16 cellular contexts compared by ENCODE assay signal in genomic region chr7:159198016-159198724, GRCh38. TPM values are rescaled to one million over a fixed set of nuclear protein-coding genes. Genes with fewer than 3 reads are reported as not detected.
DNase-seq lines count a peak whose midpoint lies in the region; ATAC-seq and TF ChIP-seq lines count a peak whose summit lies in the region.
"Had no signal": no experiment of that assay in that cellular context is flagged by ENCODE, and none has a peak within 500 bp of the region (broad histone marks: within the 10 kb centered on the region; RNA-seq: fewer than 3 reads in every experiment).

No MANE protein-coding gene starts in this region.

- no peaks in the 10 kb centered on the region for H3K79me1 ChIP-seq in IMR-90 (ENCODE audit: low read depth in 1 of 2, low read length in 2 of 2)

- ATAC-seq in IMR-90 (ENCODE audit: low read depth), result no peak

- H3K4me3 ChIP-seq in IMR-90 (ENCODE audit: insufficient read depth, low read depth, low read length), result no peak overlapping the region
- H3K4me3 ChIP-seq: ovary, thoracic aorta had no signal

- peak overlapping the region; percentile 93 for H3K27ac Mint-ChIP-seq in T-helper 1 cell treated with Interleukin-12 subunit alpha and Interleukin-12 subunit beta and Interleukin-4 antibody, amounts not matched to agents 30 μg/mL and 1 μg/mL, for 36 hours
- peak overlapping the region; percentile 88 for H3K27ac Mint-ChIP-seq in activated naive CD8-positive, alpha-beta T cell
- peak overlapping the region; percentile 6 for H3K27ac Mint-ChIP-seq in neural crest cell (ENCODE audit: unreplicated experiment)

- WGBS in IMR-90 (ENCODE audit: extremely low coverage in 2 of 2, insufficient read length in 1 of 2), 2 experiments, result no CpG with 5 or more reads among the region's 15 CpGs

- no peaks in the 10 kb centered on the region for H3K36me3 Mint-ChIP-seq in T-helper 1 cell treated with Interleukin-12 subunit alpha and Interleukin-12 subunit beta and Interleukin-4 antibody, amounts not matched to agents 30 μg/mL and 1 μg/mL, for 36 hours (ENCODE audit: low read depth)
- no peaks in the 10 kb centered on the region for H3K36me3 Mint-ChIP-seq in activated naive CD8-positive, alpha-beta T cell
- H3K36me3 Mint-ChIP-seq in neural crest cell (ENCODE audit: low read depth), result no peaks in the 10 kb centered on the region

- H2BK5ac ChIP-seq in IMR-90 (ENCODE audit: low read depth, low read length, poor library complexity, severe bottlenecking), result no peak overlapping the region

- peaks cover 27% of the 10 kb centered on the region for H3K4me1 Mint-ChIP-seq in T-helper 1 cell treated with Interleukin-12 subunit alpha and Interleukin-12 subunit beta and Interleukin-4 antibody, amounts not matched to agents 30 μg/mL and 1 μg/mL, for 36 hours (ENCODE audit: low read depth)
- peaks cover 32% of the 10 kb centered on the region for H3K4me1 Mint-ChIP-seq in activated naive CD8-positive, alpha-beta T cell (ENCODE audit: low read depth)
- H3K4me1 Mint-ChIP-seq in neural crest cell, result peaks cover 4% of the 10 kb centered on the region

- H2BK120ac ChIP-seq in IMR-90 (ENCODE audit: low read depth, low read length), result no peak overlapping the region

- H3K18ac ChIP-seq in IMR-90 (ENCODE audit: low read depth, low read length), result no peak overlapping the region

- no peak overlapping the region for H3K9ac ChIP-seq in IMR-90 (ENCODE audit: low read depth, low read length)

- H3K4ac ChIP-seq in IMR-90 (ENCODE audit: low read depth, low read length), result no peak overlapping the region

- DNase-seq in T-helper 1 cell (no peak), IMR-90 (no peak), neural crest cell (ENCODE audit: low read depth, low spot score) (no peak), HK-2 (ENCODE audit: unreplicated experiment) (no peak), DMS53 (lab: John Stamatoyannopoulos, UW) (no peak), NK-92 (lab: John Stamatoyannopoulos, UW; ENCODE audit: unreplicated experiment) (no peak)
- DNase-seq: amniotic stem cell, C1 segment of cervical spinal cord, hypothalamus, ovary had no signal

- no TSS peak for BruUV-seq in IMR-90 (replicated peaks; lab: Mats Ljungman, UMichigan)

- no peak overlapping the region for H2BK15ac ChIP-seq in IMR-90 (ENCODE audit: low read depth, low read length)

- no peak overlapping the region for H4K8ac ChIP-seq in IMR-90 (ENCODE audit: low read depth in 2 of 2, low read length in 2 of 2)

- intact Hi-C loops in IMR-90 (cut with micrococcal nuclease), result no loop called here

- H3K14ac ChIP-seq in IMR-90 (replicated peaks; ENCODE audit: low read depth, low read length), result no peak overlapping the region

- no peak overlapping the region for H4K91ac ChIP-seq in IMR-90 (ENCODE audit: insufficient read depth, low read depth, low read length)

- no peaks in the 10 kb centered on the region for H3K36me3 ChIP-seq in IMR-90 (ENCODE audit: control insufficient read depth, insufficient read depth, low read length)
- H3K36me3 ChIP-seq: ovary, thoracic aorta had no signal

- POLR2A ChIA-PET in IMR-90 (lab: Charles Lee; ENCODE audit: unreplicated experiment), result no interaction called here

- H3K4me3 Mint-ChIP-seq in T-helper 1 cell treated with Interleukin-12 subunit alpha and Interleukin-12 subunit beta and Interleukin-4 antibody, amounts not matched to agents 30 μg/mL and 1 μg/mL, for 36 hours, result peak overlapping the region; percentile 77
- peak overlapping the region; percentile 74 for H3K4me3 Mint-ChIP-seq in activated naive CD8-positive, alpha-beta T cell
- H3K4me3 Mint-ChIP-seq in neural crest cell, result no peak overlapping the region

- H2AK9ac ChIP-seq in IMR-90 (replicated peaks; ENCODE audit: low read depth, low read length, poor library complexity), result peak overlapping the region; percentile 42

- dilution Hi-C loops in IMR-90 (cut with HindIII; ENCODE audit: low sequenced_read_pairs, unreplicated experiment), result no loop called here

- H2BK20ac ChIP-seq in IMR-90 (ENCODE audit: low read depth, low read length), result no peak overlapping the region

- H3K27ac ChIP-seq in IMR-90 (ENCODE audit: insufficient read depth, low read length), result no peak overlapping the region
- H3K27ac ChIP-seq: 22Rv1, thoracic aorta had no signal

- TF ChIP-seq POLR2A in IMR-90 (IDR thresholded peaks at IDR 0.05; ENCODE audit: low read depth, low read length), result no peak

- no peak for TF ChIP-seq RAD21 in IMR-90 (IDR thresholded peaks at IDR 0.05; ENCODE audit: low read length)

- CTCF ChIA-PET in IMR-90 (lab: Yijun Ruan, JAX), result interaction anchor here (0.6 kb wide), 1 partner anchor 18 kb away, joined by 3 read pairs; no protein-coding TSS in a partner anchor

- H4K20me1 ChIP-seq in IMR-90 (ENCODE audit: insufficient read depth, low read length), result no peaks in the 10 kb centered on the region

- H3K56ac ChIP-seq in IMR-90 (ENCODE audit: extremely low read depth, insufficient read depth, low read length), result no peak overlapping the region

- no peaks in the 10 kb centered on the region for H3K27me3 Mint-ChIP-seq in T-helper 1 cell treated with Interleukin-12 subunit alpha and Interleukin-12 subunit beta and Interleukin-4 antibody, amounts not matched to agents 30 μg/mL and 1 μg/mL, for 36 hours (ENCODE audit: low read depth)
- no peaks in the 10 kb centered on the region for H3K27me3 Mint-ChIP-seq in activated naive CD8-positive, alpha-beta T cell
- H3K27me3 Mint-ChIP-seq in neural crest cell (ENCODE audit: low read depth), result peaks cover 26% of the 10 kb centered on the region

- TF ChIP-seq CTCF in IMR-90 (conservative IDR thresholded peaks at IDR 0.05; ENCODE audit: low read depth, low read length) (no peak), neural crest cell (conservative IDR thresholded peaks at IDR 0.05) (no peak)

- no peaks in the 10 kb centered on the region for H3K9me1 ChIP-seq in IMR-90 (ENCODE audit: insufficient read depth, low read length)

- no peaks in the 10 kb centered on the region for H3K9me3 Mint-ChIP-seq in T-helper 1 cell treated with Interleukin-12 subunit alpha and Interleukin-12 subunit beta and Interleukin-4 antibody, amounts not matched to agents 30 μg/mL and 1 μg/mL, for 36 hours
- H3K9me3 Mint-ChIP-seq in activated naive CD8-positive, alpha-beta T cell (ENCODE audit: low read depth), result no peaks in the 10 kb centered on the region
- H3K9me3 Mint-ChIP-seq in neural crest cell, result no peaks in the 10 kb centered on the region

- no peaks in the 10 kb centered on the region for H3K4me1 ChIP-seq in IMR-90 (ENCODE audit: control insufficient read depth, insufficient read depth, low read length)

- H3K4me2 ChIP-seq in IMR-90 (ENCODE audit: low read depth, low read length), result no peak overlapping the region

- in situ Hi-C loops in IMR-90 (cut with MboI; ENCODE audit: low sequenced_read_pairs), result no loop called here

- no peak overlapping the region for H2AK5ac ChIP-seq in IMR-90 (ENCODE audit: low read depth, low read length)

- H4K5ac ChIP-seq in IMR-90 (ENCODE audit: low read depth, low read length), result no peak overlapping the region

- H3K27me3 ChIP-seq in IMR-90 (ENCODE audit: control insufficient read depth, insufficient read depth, low read length), result no peaks in the 10 kb centered on the region
- H3K27me3 ChIP-seq: ovary had no signal

- no peak overlapping the region for H2AFZ ChIP-seq in IMR-90 (replicated peaks; ENCODE audit: low read length, poor library complexity)

- peaks cover 23% of the 10 kb centered on the region for H3K9me3 ChIP-seq in IMR-90 (ENCODE audit: control insufficient read depth, insufficient read depth, low read length)
- H3K9me3 ChIP-seq: ovary, thoracic aorta had no signal

- H3K23ac ChIP-seq in IMR-90 (ENCODE audit: low read depth, low read length), result no peak overlapping the region

TF ChIP-seq in IMR-90, 13 proteins besides CTCF, POLR2A, EP300 and RAD21:
- TF ChIP-seq MAFK (IDR thresholded peaks at IDR 0.05; ENCODE audit: low read depth, low read length) (no peak), BHLHE40 (IDR thresholded peaks at IDR 0.05; ENCODE audit: low read depth, low read length) (no peak), SMC3 (IDR thresholded peaks at IDR 0.05; ENCODE audit: low read depth, low read length) (no peak), FOS (IDR thresholded peaks at IDR 0.05; ENCODE audit: low read depth, low read length) (no peak), MAZ (IDR thresholded peaks at IDR 0.05; ENCODE audit: borderline replicate concordance, low read depth, low read length) (no peak), CEBPB (IDR thresholded peaks at IDR 0.05; ENCODE audit: low read depth, low read length) (no peak), USF2 (IDR thresholded peaks at IDR 0.05; ENCODE audit: low read depth, low read length) (no peak)
- TF ChIP-seq, protein P1, sequence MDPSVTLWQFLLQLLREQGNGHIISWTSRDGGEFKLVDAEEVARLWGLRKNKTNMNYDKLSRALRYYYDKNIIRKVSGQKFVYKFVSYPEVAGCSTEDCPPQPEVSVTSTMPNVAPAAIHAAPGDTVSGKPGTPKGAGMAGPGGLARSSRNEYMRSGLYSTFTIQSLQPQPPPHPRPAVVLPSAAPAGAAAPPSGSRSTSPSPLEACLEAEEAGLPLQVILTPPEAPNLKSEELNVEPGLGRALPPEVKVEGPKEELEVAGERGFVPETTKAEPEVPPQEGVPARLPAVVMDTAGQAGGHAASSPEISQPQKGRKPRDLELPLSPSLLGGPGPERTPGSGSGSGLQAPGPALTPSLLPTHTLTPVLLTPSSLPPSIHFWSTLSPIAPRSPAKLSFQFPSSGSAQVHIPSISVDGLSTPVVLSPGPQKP (IDR thresholded peaks at IDR 0.05; ENCODE audit: borderline replicate concordance, low read depth, low read length), result no peak
TF ChIP-seq in IMR-90: peak in this region for 0.

RNA-seq across cellular contexts. Expression of gene VIPR2, which starts 53.5 kb away (rescaled TPM):
- total RNA-seq in IMR-90 (2012; rRNA removed), result not detected in 2 replicates
- polyA plus RNA-seq in IMR-90 (2012; rRNA removed), result not detected in 2 replicates
- polyA plus RNA-seq in IMR-90 (2012; cell fraction: cytosol; rRNA removed), result not detected in 2 replicates
- polyA plus RNA-seq in IMR-90 (2012; cell fraction: nucleus; rRNA removed; ENCODE audit: low replicate concordance), result not detected in 2 replicates
- 0.09 and 0.16 TPM in 2 replicates for total RNA-seq in neural crest cell
- total RNA-seq: HT1080, SK-MEL-5 had no signal

Comparison
In these comparisons a context has a peak if more than half of its experiments do, and no peak if none do; other contexts are left out.
1. H3K27ac Mint-ChIP-seq: peak in every context shown above with its lines; median percentile 93 in T-helper 1 cell treated with Interleukin-12 subunit alpha and Interleukin-12 subunit beta and Interleukin-4 antibody, amounts not matched to agents 30 μg/mL and 1 μg/mL, for 36 hours; 88 in activated naive CD8-positive, alpha-beta T cell; 6 in neural crest cell.